24 cellular contexts compared by ENCODE assay signal in the genomic region with DNA sequence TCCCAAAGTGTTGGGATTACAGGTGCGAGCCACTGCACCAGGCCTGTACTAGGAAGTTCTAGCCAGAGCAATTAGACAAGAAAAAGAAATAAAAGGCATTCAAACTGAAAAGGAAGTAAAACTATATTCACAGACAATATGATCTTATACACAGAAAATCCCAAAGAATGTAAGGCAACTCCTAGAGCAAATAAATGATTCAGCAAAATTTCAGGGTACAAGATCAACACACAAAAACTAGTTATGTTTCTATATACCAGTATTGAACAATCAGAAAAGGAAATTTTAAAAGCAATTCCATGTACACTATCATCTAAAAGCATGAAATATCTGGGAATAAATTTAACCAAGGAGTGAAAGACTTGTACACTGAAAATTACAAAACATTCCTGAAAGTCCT.
"Had no signal": no experiment of that assay in that cellular context is flagged by ENCODE, and none has a peak within 500 bp of the region (broad histone marks: within the 10 kb centered on the region; RNA-seq: fewer than 3 reads in every experiment).

No MANE protein-coding gene starts in this region.

- FAIRE-seq: endometrium, islet of Langerhans, keratinocyte had no signal

- ATAC-seq: effector memory CD8-positive, alpha-beta T cell; esophagus mucosa; gastrocnemius medialis; heart right ventricle; left cardiac atrium; left lung; left ventricle myocardium superior; lower lobe of right lung; mucosa of descending colon had no signal

- H3K4me3 ChIP-seq: colonic mucosa, esophagus squamous epithelium, gastrocnemius medialis, heart right ventricle, left lung, lower lobe of right lung, mucosa of descending colon had no signal

- H3K27ac ChIP-seq: colonic mucosa, gastrocnemius medialis, heart right ventricle, left lung, lower lobe of right lung had no signal

- H3K4me1 ChIP-seq: colonic mucosa, gastrocnemius medialis, heart right ventricle, left lung, lower lobe of right lung had no signal

- H3K36me3 ChIP-seq: colonic mucosa, esophagus squamous epithelium, gastrocnemius medialis, heart right ventricle, left lung, lower lobe of right lung had no signal

- H3K9me3 ChIP-seq: colonic mucosa, gastrocnemius medialis had no signal

- H3K27me3 ChIP-seq: colonic mucosa, esophagus squamous epithelium, gastrocnemius medialis, heart right ventricle, left lung had no signal

- DNase-seq: colonic mucosa; cortex of kidney; effector CD8-positive, alpha-beta T cell; effector memory CD8-positive, alpha-beta T cell; endodermal cell; esophagus squamous epithelium; foreskin fibroblast; foreskin melanocyte; gastrocnemius medialis; glutamatergic neuron; head of caudate nucleus; heart right ventricle; hippocampal formation; left cardiac atrium; left lung; left ventricle myocardium superior; lower lobe of right lung; mesenchymal stem cell; mucosa of descending colon; naive B cell had no signal
